ENCODE assay signal across 26 cellular contexts in the genomic region with DNA sequence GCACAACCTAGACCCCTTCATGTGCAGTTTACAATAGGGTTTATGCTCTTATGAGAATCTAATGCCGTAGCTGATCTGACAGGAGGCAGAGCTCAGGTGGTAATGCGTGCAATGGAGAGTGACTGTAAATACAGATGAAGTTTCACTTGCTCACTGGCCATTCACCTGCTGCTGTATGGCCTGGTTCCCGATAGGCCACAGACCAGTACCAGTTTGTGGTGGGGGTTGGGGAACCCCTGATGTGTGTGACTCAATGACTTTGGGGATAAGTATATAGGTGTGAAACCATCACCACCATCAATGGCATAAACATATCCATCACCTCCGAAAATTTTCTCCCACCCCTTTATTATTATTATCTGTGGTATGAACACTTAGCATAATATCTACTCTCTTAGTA.
"Had no signal": no experiment of that assay in that cellular context is flagged by ENCODE, and none has a peak within 500 bp of the region (broad histone marks: within the 10 kb centered on the region; RNA-seq: fewer than 3 reads in every experiment).

No MANE protein-coding gene starts in this region.

- DNase-seq: hypothalamus; immature natural killer cell; kidney; left colon; left lung; lower lobe of right lung; mammary epithelial cell; mesenchymal stem cell; naive thymus-derived CD8-positive, alpha-beta T cell; nucleus accumbens; pancreas; posterior cingulate gyrus; retina; right cardiac atrium; stimulated activated CD4-positive, alpha-beta T cell treated with anti-CD3 and anti-CD28 coated beads, Interleukin-12 subunit alpha, Interleukin-12 subunit beta, amount 100 ng/mL, for 4 hours; stimulated activated CD4-positive, alpha-beta T cell treated with anti-CD3 and anti-CD28 coated beads, Interleukin-15, amount 100 ng/mL, for 24 hours; stimulated activated CD4-positive, alpha-beta T cell treated with anti-CD3 and anti-CD28 coated beads, Interleukin-2, amount 100 ng/mL, for 24 hours; stimulated activated CD4-positive, alpha-beta T cell treated with anti-CD3 and anti-CD28 coated beads, Interleukin-4, amount 100 ng/mL, for 1 hour; stimulated activated naive B cell treated with anti-CD40 and anti-IgM and Interleukin-4, amounts not matched to agents 10 μg/mL and 1 μg/mL and 100 μg/mL, for 72 hours; substantia nigra; uterus had no signal

- H3K27ac Mint-ChIP-seq: immature natural killer cell; naive thymus-derived CD8-positive, alpha-beta T cell; nephron; stimulated activated naive B cell treated with anti-CD40 and anti-IgM and Interleukin-4, amounts not matched to agents 10 μg/mL and 1 μg/mL and 100 μg/mL, for 72 hours; stimulated activated naive CD8-positive, alpha-beta T cell treated with anti-CD3 and anti-CD28 coated beads, Interleukin-15, Interleukin-2, amounts not matched to agents 100 ng/mL and 50 ng/mL, for 24 hours; type B pancreatic cell had no signal

- H3K36me3 Mint-ChIP-seq: immature natural killer cell; naive thymus-derived CD8-positive, alpha-beta T cell; stimulated activated naive B cell treated with anti-CD40 and anti-IgM and Interleukin-4, amounts not matched to agents 10 μg/mL and 1 μg/mL and 100 μg/mL, for 72 hours; type B pancreatic cell had no signal

- H3K9me3 Mint-ChIP-seq: nephron; neural crest cell; stimulated activated naive CD8-positive, alpha-beta T cell treated with anti-CD3 and anti-CD28 coated beads, Interleukin-15, Interleukin-2, amounts not matched to agents 100 ng/mL and 50 ng/mL, for 24 hours; type B pancreatic cell had no signal

- H3K4me3 Mint-ChIP-seq: naive thymus-derived CD8-positive, alpha-beta T cell; nephron; neural crest cell; stimulated activated naive B cell treated with anti-CD40 and anti-IgM and Interleukin-4, amounts not matched to agents 10 μg/mL and 1 μg/mL and 100 μg/mL, for 72 hours; stimulated activated naive CD8-positive, alpha-beta T cell treated with anti-CD3 and anti-CD28 coated beads, Interleukin-15, Interleukin-2, amounts not matched to agents 100 ng/mL and 50 ng/mL, for 24 hours; type B pancreatic cell had no signal

- ATAC-seq: left colon; left lung; lower lobe of right lung; naive thymus-derived CD8-positive, alpha-beta T cell; pancreas; right cardiac atrium; sciatic nerve; stimulated activated naive B cell treated with anti-CD40 and anti-IgM and Interleukin-4, amounts not matched to agents 10 μg/mL and 1 μg/mL and 100 μg/mL, for 72 hours had no signal
